In genomic region chr10:2989292-2989947, GRCh38 we compare ENCODE assay signal across 28 cellular contexts.
"Had no signal": no experiment of that assay in that cellular context is flagged by ENCODE, and none has a peak within 500 bp of the region (broad histone marks: within the 10 kb centered on the region; RNA-seq: fewer than 3 reads in every experiment).

No MANE protein-coding gene starts in this region.

- H3K9me3 Mint-ChIP-seq: activated naive CD8-positive, alpha-beta T cell treated with anti-CD3 and anti-CD28 coated beads, Interleukin-2, amount 50 U/mL, for 24 hours had no signal

- DNase-seq: activated CD4-positive, alpha-beta T cell treated with anti-CD3 and anti-CD28 coated beads for 48 hours; activated CD4-positive, alpha-beta T cell treated with anti-CD3 and anti-CD28 coated beads, Interleukin-2, amount 50 U/mL, for 4 hours; activated CD4-positive, CD25-positive, alpha-beta regulatory T cell treated with anti-CD3 and anti-CD28 coated beads, Interleukin-2, amount 50 U/mL, for 72 hours; activated CD8-positive, alpha-beta memory T cell treated with anti-CD3 and anti-CD28 coated beads, Interleukin-2, amount 50 U/mL, for 48 hours; activated CD8-positive, alpha-beta T cell treated with anti-CD3 and anti-CD28 coated beads, Interleukin-2, amount 10 ng/mL, durations not matched to agents 7 days and 5 days; activated effector memory CD4-positive, alpha-beta T cell treated with Interleukin-2 at 50 U/mL for 16 hours; activated naive CD4-positive, alpha-beta T cell; activated naive CD8-positive, alpha-beta T cell treated with anti-CD3 and anti-CD28 coated beads, Interleukin-2, amount 50 U/mL, for 24 hours; activated T-cell treated with anti-CD3 and anti-CD28 coated beads, Interleukin-2, amount 50 U/mL, for 1 hour; amniotic stem cell; body of pancreas; NCI-H1092; NCI-H1417; NCI-H2029; NCI-H2107; NCI-H2171 treated with DMSO at 0.1 percent for 48 hours; NCI-H345; NCI-H510A; NCI-H526 treated with DMSO at 0.1 percent for 48 hours; NK-92 treated with Interleukin-12 subunit alpha and Interleukin-12 subunit beta, amount 100 ng/mL, for 24 hours; OCI-M1; SHP77 had no signal

- H3K27ac Mint-ChIP-seq: activated CD8-positive, alpha-beta T cell treated with anti-CD3 and anti-CD28 coated beads, Interleukin-2, amount 10 ng/mL, durations not matched to agents 7 days and 5 days; activated naive CD4-positive, alpha-beta T cell treated with anti-CD3 and anti-CD28 coated beads, Interleukin-2, amount 50 U/mL, for 24 hours; activated naive CD8-positive, alpha-beta T cell treated with anti-CD3 and anti-CD28 coated beads, Interleukin-2, amount 50 U/mL, for 24 hours; T-helper 1 cell treated with Interleukin-12 subunit alpha and Interleukin-12 subunit beta and Interleukin-4 antibody, amounts not matched to agents 30 μg/mL and 1 μg/mL, for 36 hours had no signal

- ATAC-seq: activated CD8-positive, alpha-beta T cell treated with anti-CD3 and anti-CD28 coated beads, Interleukin-2, amount 10 ng/mL, durations not matched to agents 7 days and 5 days; activated naive CD8-positive, alpha-beta T cell treated with anti-CD3 and anti-CD28 coated beads, Interleukin-2, amount 50 U/mL, for 24 hours; body of pancreas; Panc1 had no signal

- H3K36me3 ChIP-seq: ascending aorta, SJSA1 had no signal

- H3K4me1 ChIP-seq: ascending aorta had no signal

- H3K27ac ChIP-seq: ascending aorta, body of pancreas, SJSA1 had no signal

- H3K4me3 Mint-ChIP-seq: activated CD8-positive, alpha-beta T cell treated with anti-CD3 and anti-CD28 coated beads, Interleukin-2, amount 10 ng/mL, durations not matched to agents 7 days and 5 days; activated naive CD4-positive, alpha-beta T cell treated with anti-CD3 and anti-CD28 coated beads, Interleukin-2, amount 50 U/mL, for 24 hours; activated naive CD8-positive, alpha-beta T cell treated with anti-CD3 and anti-CD28 coated beads, Interleukin-2, amount 50 U/mL, for 24 hours; central memory CD8-positive, alpha-beta T cell; T-helper 1 cell treated with Interleukin-12 subunit alpha and Interleukin-12 subunit beta and Interleukin-4 antibody, amounts not matched to agents 30 μg/mL and 1 μg/mL, for 36 hours had no signal

- H3K4me3 ChIP-seq: ascending aorta, body of pancreas, SJSA1 had no signal

- H3K27me3 ChIP-seq: ascending aorta, body of pancreas, SJSA1 had no signal
